16 cellular contexts compared by ENCODE assay signal in the genomic region with DNA sequence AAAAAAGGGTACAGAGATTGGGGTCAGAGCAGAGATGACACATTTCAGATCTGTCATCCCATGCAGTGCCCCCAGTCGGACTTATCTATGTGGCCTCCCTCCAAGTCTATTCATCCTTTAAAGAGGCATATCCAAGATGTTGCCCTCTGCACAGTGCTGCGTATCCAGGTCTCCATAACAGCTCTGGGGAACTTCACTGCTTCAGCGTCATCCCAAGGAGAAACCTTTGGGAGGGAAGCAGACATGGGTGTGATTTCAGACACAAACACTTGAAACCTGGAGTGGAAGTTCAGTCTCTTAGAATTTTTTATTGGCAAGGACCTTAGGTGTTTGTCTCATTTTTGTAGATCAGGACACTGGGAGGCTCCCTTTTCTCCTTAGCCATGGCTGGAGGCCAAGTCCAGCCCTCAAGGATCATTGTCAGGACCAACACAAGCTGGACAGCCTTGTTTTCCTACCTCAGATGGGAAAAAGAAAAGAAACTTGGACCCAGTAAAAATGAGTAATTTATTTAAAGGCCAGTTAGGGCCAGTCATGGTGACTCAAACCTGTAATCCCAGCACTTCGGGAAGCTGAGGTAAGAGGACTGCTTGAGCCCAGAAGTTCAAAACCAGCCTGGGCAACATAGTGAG. TPM values are rescaled to one million over a fixed set of nuclear protein-coding genes. Genes with fewer than 3 reads are reported as not detected.
DNase-seq lines count a peak whose midpoint lies in the region; ATAC-seq and TF ChIP-seq lines count a peak whose summit lies in the region.
"Had no signal": no experiment of that assay in that cellular context is flagged by ENCODE, and none has a peak within 500 bp of the region (broad histone marks: within the 10 kb centered on the region; RNA-seq: fewer than 3 reads in every experiment).

No MANE protein-coding gene starts in this region.

- H3K27ac ChIP-seq in right atrium auricular region (no peak overlapping the region), upper lobe of right lung (no peak overlapping the region), OCI-LY7 (ENCODE audit: low read depth, low read length, poor library complexity, severe bottlenecking) (no peak overlapping the region), colonic mucosa (no peak overlapping the region)
- H3K27ac ChIP-seq: neural progenitor cell, vagina had no signal

- CTCF ChIA-PET in OCI-LY7 (lab: Charles Lee; ENCODE audit: unreplicated experiment): interaction anchor here (0.6 kb wide), 1 partner anchor 269 kb away, joined by 3 read pairs; no protein-coding TSS in a partner anchor

- TF ChIP-seq CTCF in right atrium auricular region (IDR thresholded peaks at IDR 0.05) (no peak), fibroblast of mammary gland (conservative IDR thresholded peaks at IDR 0.05; ENCODE audit: control insufficient read depth, insufficient read depth, low read depth, low read length) (no peak), upper lobe of right lung (IDR thresholded peaks at IDR 0.05) (no peak), OCI-LY7 (conservative IDR thresholded peaks at IDR 0.05; ENCODE audit: low read length) (no peak), colonic mucosa (IDR thresholded peaks at IDR 0.05) (no peak)

- H3K4me3 ChIP-seq in right atrium auricular region (no peak overlapping the region), fibroblast of mammary gland (ENCODE audit: control insufficient read depth, low read depth, low read length) (no peak overlapping the region), upper lobe of right lung (no peak overlapping the region), OCI-LY7 (ENCODE audit: low read depth, low read length, poor library complexity, severe bottlenecking) (no peak overlapping the region), colonic mucosa (no peak overlapping the region)
- H3K4me3 ChIP-seq: GM12878, neural progenitor cell, vagina had no signal

- no peaks in the 10 kb centered on the region for H3K9me3 ChIP-seq in right atrium auricular region
- H3K9me3 ChIP-seq in upper lobe of right lung: no peaks in the 10 kb centered on the region
- no peaks in the 10 kb centered on the region for H3K9me3 ChIP-seq in OCI-LY7 (ENCODE audit: low read length)
- H3K9me3 ChIP-seq in colonic mucosa: no peaks in the 10 kb centered on the region
- H3K9me3 ChIP-seq: vagina had no signal

- no peak overlapping the region for H3K4me2 ChIP-seq in OCI-LY7 (ENCODE audit: low read length)
- H3K4me2 ChIP-seq: neural progenitor cell had no signal

- H3K4me1 ChIP-seq in right atrium auricular region: no peaks in the 10 kb centered on the region
- no peaks in the 10 kb centered on the region for H3K4me1 ChIP-seq in upper lobe of right lung
- H3K4me1 ChIP-seq in OCI-LY7 (ENCODE audit: insufficient read depth, low read length, poor library complexity, severe bottlenecking): no peaks in the 10 kb centered on the region
- no peaks in the 10 kb centered on the region for H3K4me1 ChIP-seq in colonic mucosa
- H3K4me1 ChIP-seq: neural progenitor cell, vagina had no signal

- intact Hi-C loops in left cardiac atrium (cut with DNase I) (no loop called here), upper lobe of right lung (cut with DNase I) (no loop called here), OCI-LY7 (cut with micrococcal nuclease; ENCODE audit: unreplicated experiment) (loop anchor here (10.0 kb wide), 1 partner anchor 124 kb away; a partner anchor contains a TSS), colonic mucosa (cut with DNase I) (no loop called here)

- H3K79me2 ChIP-seq in OCI-LY7 (ENCODE audit: insufficient read depth, low read depth, low read length): no peaks in the 10 kb centered on the region

- BruUV-seq in OCI-LY7 (replicated peaks; lab: Mats Ljungman, UMichigan): no TSS peak

- H3K9ac ChIP-seq in colonic mucosa (ENCODE audit: low read depth in 2 of 2, low read length in 2 of 2): no peak overlapping the region
- H3K9ac ChIP-seq: neural progenitor cell had no signal

- DNase-seq in left cardiac atrium (peak; percentile 56), right atrium auricular region (ENCODE audit: low spot score) (no peak), RKO (ENCODE audit: low spot score) (peak; percentile 40), fibroblast of mammary gland (ENCODE audit: low read depth) (peak; percentile 60), upper lobe of right lung (no peak), OCI-LY7 (ENCODE audit: low spot score) (no peak), colonic mucosa (no peak)
- no peak for DNase-seq in activated CD4-positive, alpha-beta T cell treated with anti-CD3 and anti-CD28 coated beads for 48 hours
- DNase-seq: CD8-positive, alpha-beta T cell; NCI-H1694 treated with DMSO at 0.1 percent for 48 hours; NCI-H510A treated with DMSO at 0.1 percent for 48 hours; OCI-M1; SW 1271 had no signal

- POLR2A ChIA-PET in OCI-LY7 (lab: Charles Lee): no interaction called here

- no peak for ATAC-seq in left cardiac atrium
- peak; percentile 66 for ATAC-seq in upper lobe of right lung
- ATAC-seq: CD8-positive, alpha-beta T cell; GM12878 had no signal

- no peaks in the 10 kb centered on the region for H4K20me1 ChIP-seq in OCI-LY7 (ENCODE audit: insufficient read depth, low read length)

- H3K36me3 ChIP-seq in right atrium auricular region: no peaks in the 10 kb centered on the region
- H3K36me3 ChIP-seq in upper lobe of right lung: no peaks in the 10 kb centered on the region
- no peaks in the 10 kb centered on the region for H3K36me3 ChIP-seq in OCI-LY7 (ENCODE audit: insufficient read depth, low read length)
- no peaks in the 10 kb centered on the region for H3K36me3 ChIP-seq in colonic mucosa
- H3K36me3 ChIP-seq: neural progenitor cell, vagina had no signal

- no peaks in the 10 kb centered on the region for H3K9me2 ChIP-seq in OCI-LY7 (ENCODE audit: insufficient read depth, low read length)

- no peak overlapping the region for H2AFZ ChIP-seq in OCI-LY7 (ENCODE audit: low read length)
- H2AFZ ChIP-seq: neural progenitor cell had no signal

- no peaks in the 10 kb centered on the region for H3K27me3 ChIP-seq in right atrium auricular region
- no peaks in the 10 kb centered on the region for H3K27me3 ChIP-seq in upper lobe of right lung
- no peaks in the 10 kb centered on the region for H3K27me3 ChIP-seq in colonic mucosa
- H3K27me3 ChIP-seq: neural progenitor cell, vagina had no signal

RNA-seq across cellular contexts. Expression of a gene that starts 23.9 kb away (rescaled TPM):
- total RNA-seq in left cardiac atrium: 10 to 100 TPM; 19.4 to 22.5 TPM
- 10 to 100 TPM; 17.9 to 19.4 TPM for total RNA-seq in right atrium auricular region
- total RNA-seq in upper lobe of right lung: 22.6 TPM
- total RNA-seq in OCI-LY7 (2014; rRNA removed; shearing (Covaris generic)): 18.1 and 23.3 TPM in 2 replicates
- total RNA-seq in OCI-LY7 (2022): 27.8 and 31.1 TPM in 2 replicates
- 10 to 100 TPM; 17.2 to 20.9 TPM for total RNA-seq in colonic mucosa

Comparison
In these comparisons a context has a peak if more than half of its experiments do, and no peak if none do; other contexts are left out.
1. DNase-seq: peak in left cardiac atrium (single experiment), RKO (single experiment) and fibroblast of mammary gland (single experiment); none in right atrium auricular region (single experiment), upper lobe of right lung (single experiment), OCI-LY7 (single experiment), activated CD4-positive, alpha-beta T cell treated with anti-CD3 and anti-CD28 coated beads for 48 hours (single experiment) and colonic mucosa (single experiment).